ENCODE assay signal across 1 cellular context in the genomic region with DNA sequence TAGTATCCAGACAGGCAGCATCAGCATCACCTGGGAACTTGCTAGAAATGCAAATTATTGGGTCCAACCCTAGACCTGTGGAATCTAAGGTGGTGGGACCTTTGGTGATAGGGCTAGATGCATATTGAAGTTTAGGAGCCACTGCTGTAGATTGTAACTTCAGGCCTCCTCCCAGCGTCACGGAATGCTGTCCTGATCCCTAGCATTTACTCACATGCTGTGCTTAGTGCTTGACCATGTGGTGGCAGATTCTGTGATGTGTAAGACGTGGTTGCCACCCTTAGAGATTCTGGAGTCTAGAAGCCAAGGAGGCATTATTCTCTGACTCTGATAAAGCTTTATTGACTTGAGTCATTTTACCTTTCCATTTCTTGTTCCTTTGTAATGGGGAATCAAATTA.
A peak's percentile ranks its signal among the peaks of the same experiment; 100 is the strongest.
TF ChIP-seq lines count a peak whose summit lies in the region.

No MANE protein-coding gene starts in this region.

TF ChIP-seq in GM23338, 12 proteins besides CTCF, POLR2A, EP300 and RAD21 (continued from another document):
- TF ChIP-seq, protein P1, sequence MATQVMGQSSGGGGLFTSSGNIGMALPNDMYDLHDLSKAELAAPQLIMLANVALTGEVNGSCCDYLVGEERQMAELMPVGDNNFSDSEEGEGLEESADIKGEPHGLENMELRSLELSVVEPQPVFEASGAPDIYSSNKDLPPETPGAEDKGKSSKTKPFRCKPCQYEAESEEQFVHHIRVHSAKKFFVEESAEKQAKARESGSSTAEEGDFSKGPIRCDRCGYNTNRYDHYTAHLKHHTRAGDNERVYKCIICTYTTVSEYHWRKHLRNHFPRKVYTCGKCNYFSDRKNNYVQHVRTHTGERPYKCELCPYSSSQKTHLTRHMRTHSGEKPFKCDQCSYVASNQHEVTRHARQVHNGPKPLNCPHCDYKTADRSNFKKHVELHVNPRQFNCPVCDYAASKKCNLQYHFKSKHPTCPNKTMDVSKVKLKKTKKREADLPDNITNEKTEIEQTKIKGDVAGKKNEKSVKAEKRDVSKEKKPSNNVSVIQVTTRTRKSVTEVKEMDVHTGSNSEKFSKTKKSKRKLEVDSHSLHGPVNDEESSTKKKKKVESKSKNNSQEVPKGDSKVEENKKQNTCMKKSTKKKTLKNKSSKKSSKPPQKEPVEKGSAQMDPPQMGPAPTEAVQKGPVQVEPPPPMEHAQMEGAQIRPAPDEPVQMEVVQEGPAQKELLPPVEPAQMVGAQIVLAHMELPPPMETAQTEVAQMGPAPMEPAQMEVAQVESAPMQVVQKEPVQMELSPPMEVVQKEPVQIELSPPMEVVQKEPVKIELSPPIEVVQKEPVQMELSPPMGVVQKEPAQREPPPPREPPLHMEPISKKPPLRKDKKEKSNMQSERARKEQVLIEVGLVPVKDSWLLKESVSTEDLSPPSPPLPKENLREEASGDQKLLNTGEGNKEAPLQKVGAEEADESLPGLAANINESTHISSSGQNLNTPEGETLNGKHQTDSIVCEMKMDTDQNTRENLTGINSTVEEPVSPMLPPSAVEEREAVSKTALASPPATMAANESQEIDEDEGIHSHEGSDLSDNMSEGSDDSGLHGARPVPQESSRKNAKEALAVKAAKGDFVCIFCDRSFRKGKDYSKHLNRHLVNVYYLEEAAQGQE (IDR thresholded peaks at IDR 0.05; ENCODE audit: unreplicated experiment), result no peak
- TF ChIP-seq, protein P2, sequence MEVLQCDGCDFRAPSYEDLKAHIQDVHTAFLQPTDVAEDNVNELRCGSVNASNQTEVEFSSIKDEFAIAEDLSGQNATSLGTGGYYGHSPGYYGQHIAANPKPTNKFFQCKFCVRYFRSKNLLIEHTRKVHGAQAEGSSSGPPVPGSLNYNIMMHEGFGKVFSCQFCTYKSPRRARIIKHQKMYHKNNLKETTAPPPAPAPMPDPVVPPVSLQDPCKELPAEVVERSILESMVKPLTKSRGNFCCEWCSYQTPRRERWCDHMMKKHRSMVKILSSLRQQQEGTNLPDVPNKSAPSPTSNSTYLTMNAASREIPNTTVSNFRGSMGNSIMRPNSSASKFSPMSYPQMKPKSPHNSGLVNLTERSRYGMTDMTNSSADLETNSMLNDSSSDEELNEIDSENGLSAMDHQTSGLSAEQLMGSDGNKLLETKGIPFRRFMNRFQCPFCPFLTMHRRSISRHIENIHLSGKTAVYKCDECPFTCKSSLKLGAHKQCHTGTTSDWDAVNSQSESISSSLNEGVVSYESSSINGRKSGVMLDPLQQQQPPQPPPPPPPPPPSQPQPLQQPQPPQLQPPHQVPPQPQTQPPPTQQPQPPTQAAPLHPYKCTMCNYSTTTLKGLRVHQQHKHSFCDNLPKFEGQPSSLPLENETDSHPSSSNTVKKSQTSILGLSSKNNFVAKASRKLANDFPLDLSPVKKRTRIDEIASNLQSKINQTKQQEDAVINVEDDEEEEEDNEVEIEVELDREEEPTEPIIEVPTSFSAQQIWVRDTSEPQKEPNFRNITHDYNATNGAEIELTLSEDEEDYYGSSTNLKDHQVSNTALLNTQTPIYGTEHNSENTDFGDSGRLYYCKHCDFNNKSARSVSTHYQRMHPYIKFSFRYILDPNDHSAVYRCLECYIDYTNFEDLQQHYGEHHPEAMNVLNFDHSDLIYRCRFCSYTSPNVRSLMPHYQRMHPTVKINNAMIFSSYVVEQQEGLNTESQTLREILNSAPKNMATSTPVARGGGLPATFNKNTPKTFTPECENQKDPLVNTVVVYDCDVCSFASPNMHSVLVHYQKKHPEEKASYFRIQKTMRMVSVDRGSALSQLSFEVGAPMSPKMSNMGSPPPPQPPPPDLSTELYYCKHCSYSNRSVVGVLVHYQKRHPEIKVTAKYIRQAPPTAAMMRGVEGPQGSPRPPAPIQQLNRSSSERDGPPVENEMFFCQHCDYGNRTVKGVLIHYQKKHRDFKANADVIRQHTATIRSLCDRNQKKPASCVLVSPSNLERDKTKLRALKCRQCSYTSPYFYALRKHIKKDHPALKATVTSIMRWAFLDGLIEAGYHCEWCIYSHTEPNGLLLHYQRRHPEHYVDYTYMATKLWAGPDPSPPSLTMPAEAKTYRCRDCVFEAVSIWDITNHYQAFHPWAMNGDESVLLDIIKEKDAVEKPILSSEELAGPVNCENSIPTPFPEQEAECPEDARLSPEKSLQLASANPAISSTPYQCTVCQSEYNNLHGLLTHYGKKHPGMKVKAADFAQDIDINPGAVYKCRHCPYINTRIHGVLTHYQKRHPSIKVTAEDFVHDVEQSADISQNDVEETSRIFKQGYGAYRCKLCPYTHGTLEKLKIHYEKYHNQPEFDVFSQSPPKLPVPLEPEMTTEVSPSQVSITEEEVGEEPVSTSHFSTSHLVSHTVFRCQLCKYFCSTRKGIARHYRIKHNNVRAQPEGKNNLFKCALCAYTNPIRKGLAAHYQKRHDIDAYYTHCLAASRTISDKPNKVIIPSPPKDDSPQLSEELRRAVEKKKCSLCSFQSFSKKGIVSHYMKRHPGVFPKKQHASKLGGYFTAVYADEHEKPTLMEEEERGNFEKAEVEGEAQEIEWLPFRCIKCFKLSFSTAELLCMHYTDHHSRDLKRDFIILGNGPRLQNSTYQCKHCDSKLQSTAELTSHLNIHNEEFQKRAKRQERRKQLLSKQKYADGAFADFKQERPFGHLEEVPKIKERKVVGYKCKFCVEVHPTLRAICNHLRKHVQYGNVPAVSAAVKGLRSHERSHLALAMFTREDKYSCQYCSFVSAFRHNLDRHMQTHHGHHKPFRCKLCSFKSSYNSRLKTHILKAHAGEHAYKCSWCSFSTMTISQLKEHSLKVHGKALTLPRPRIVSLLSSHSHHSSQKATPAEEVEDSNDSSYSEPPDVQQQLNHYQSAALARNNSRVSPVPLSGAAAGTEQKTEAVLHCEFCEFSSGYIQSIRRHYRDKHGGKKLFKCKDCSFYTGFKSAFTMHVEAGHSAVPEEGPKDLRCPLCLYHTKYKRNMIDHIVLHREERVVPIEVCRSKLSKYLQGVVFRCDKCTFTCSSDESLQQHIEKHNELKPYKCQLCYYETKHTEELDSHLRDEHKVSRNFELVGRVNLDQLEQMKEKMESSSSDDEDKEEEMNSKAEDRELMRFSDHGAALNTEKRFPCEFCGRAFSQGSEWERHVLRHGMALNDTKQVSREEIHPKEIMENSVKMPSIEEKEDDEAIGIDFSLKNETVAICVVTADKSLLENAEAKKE (CRISPR knock-in tag; IDR thresholded peaks at IDR 0.05), result 0 out of 2 replicates have a peak, but pooled peaks have one; percentile 25
TF ChIP-seq in GM23338: peak in this region for 2.
